In the genomic region with DNA sequence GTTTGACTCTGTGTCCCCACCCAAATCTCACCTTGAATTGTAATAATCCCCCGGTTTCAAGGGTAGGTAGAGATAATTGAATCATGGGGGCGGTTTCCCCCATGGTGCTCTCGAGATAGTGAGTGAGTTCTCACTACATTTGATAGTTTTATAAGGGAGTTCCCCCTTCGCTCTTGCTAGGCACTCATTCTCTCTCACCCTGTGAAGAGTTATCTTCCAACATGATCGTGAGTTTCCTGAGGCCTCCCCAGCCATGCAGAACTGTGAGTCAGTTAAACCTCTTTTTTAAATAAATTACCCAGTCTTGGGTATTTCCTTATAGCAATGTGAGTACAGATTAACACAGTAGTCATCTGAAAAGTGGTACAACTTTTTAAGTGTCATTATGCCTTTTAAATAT, we compare ENCODE assay signal across 21 cellular contexts.
"Had no signal": no experiment of that assay in that cellular context is flagged by ENCODE, and none has a peak within 500 bp of the region (broad histone marks: within the 10 kb centered on the region; RNA-seq: fewer than 3 reads in every experiment).

No MANE protein-coding gene starts in this region.

- H3K4me3 Mint-ChIP-seq: naive thymus-derived CD8-positive, alpha-beta T cell; nephron; neural crest cell; stimulated activated naive B cell treated with anti-CD40 and anti-IgM and Interleukin-4, amounts not matched to agents 10 μg/mL and 1 μg/mL and 100 μg/mL, for 72 hours; stimulated activated naive CD8-positive, alpha-beta T cell treated with anti-CD3 and anti-CD28 coated beads, Interleukin-15, Interleukin-2, amounts not matched to agents 100 ng/mL and 50 ng/mL, for 24 hours; type B pancreatic cell had no signal

- H3K36me3 Mint-ChIP-seq: stimulated activated naive B cell treated with anti-CD40 and anti-IgM and Interleukin-4, amounts not matched to agents 10 μg/mL and 1 μg/mL and 100 μg/mL, for 72 hours; type B pancreatic cell had no signal

- ATAC-seq: left colon; left lung; lower lobe of right lung; naive thymus-derived CD8-positive, alpha-beta T cell; pancreas; right cardiac atrium; sciatic nerve; stimulated activated naive B cell treated with anti-CD40 and anti-IgM and Interleukin-4, amounts not matched to agents 10 μg/mL and 1 μg/mL and 100 μg/mL, for 72 hours had no signal

- H3K4me1 Mint-ChIP-seq: neural crest cell; stimulated activated naive B cell treated with anti-CD40 and anti-IgM and Interleukin-4, amounts not matched to agents 10 μg/mL and 1 μg/mL and 100 μg/mL, for 72 hours had no signal

- H3K27me3 Mint-ChIP-seq: stimulated activated naive B cell treated with anti-CD40 and anti-IgM and Interleukin-4, amounts not matched to agents 10 μg/mL and 1 μg/mL and 100 μg/mL, for 72 hours; stimulated activated naive CD8-positive, alpha-beta T cell treated with anti-CD3 and anti-CD28 coated beads, Interleukin-15, Interleukin-2, amounts not matched to agents 100 ng/mL and 50 ng/mL, for 24 hours; type B pancreatic cell had no signal

- DNase-seq: hippocampal formation; kidney glomerular epithelial cell; left colon; left lung; lower lobe of right lung; mammary epithelial cell; mesenchymal stem cell; naive thymus-derived CD8-positive, alpha-beta T cell; nucleus accumbens; pancreas; posterior cingulate gyrus; retina; right cardiac atrium; stimulated activated naive B cell treated with anti-CD40 and anti-IgM and Interleukin-4, amounts not matched to agents 10 μg/mL and 1 μg/mL and 100 μg/mL, for 72 hours; substantia nigra; uterus had no signal

- H3K9me3 Mint-ChIP-seq: nephron, neural crest cell, type B pancreatic cell had no signal

- H3K27ac Mint-ChIP-seq: naive thymus-derived CD8-positive, alpha-beta T cell; nephron; stimulated activated naive B cell treated with anti-CD40 and anti-IgM and Interleukin-4, amounts not matched to agents 10 μg/mL and 1 μg/mL and 100 μg/mL, for 72 hours; stimulated activated naive CD8-positive, alpha-beta T cell treated with anti-CD3 and anti-CD28 coated beads, Interleukin-15, Interleukin-2, amounts not matched to agents 100 ng/mL and 50 ng/mL, for 24 hours; type B pancreatic cell had no signal
